In genomic region chr12:108729612-108730336, GRCh38 we compare ENCODE assay signal across 1 cellular context.
TF ChIP-seq lines count a peak whose summit lies in the region.

No MANE protein-coding gene starts in this region.

TF ChIP-seq in K562, 482 proteins besides CTCF, POLR2A, EP300 and RAD21 (continued from another document and continues in another):
- TF ChIP-seq REST (CRISPR knock-in tag; IDR thresholded peaks at IDR 0.05; ENCODE audit: low read depth) (no peak), NFYB (IDR thresholded peaks at IDR 0.05; ENCODE audit: extremely low read depth, insufficient read length) (no peak), ZNF76 (CRISPR knock-in tag; IDR thresholded peaks at IDR 0.05; ENCODE audit: borderline replicate concordance) (no peak), ATF6 (CRISPR knock-in tag; IDR thresholded peaks at IDR 0.05) (peak; percentile 88; the same call in 1 of the 2 replicates), KDM4B (IDR thresholded peaks at IDR 0.05; ENCODE audit: borderline replicate concordance in 2 of 2, low read depth in 1 of 2) (no peak), TEAD4 (IDR thresholded peaks at IDR 0.05; ENCODE audit: low read length) (peak; percentile 59; the same call in 1 of the 2 replicates), TEAD4 (CRISPR knock-in tag; IDR thresholded peaks at IDR 0.05; ENCODE audit: borderline replicate concordance) (no peak), MAFG (tag; conservative IDR thresholded peaks at IDR 0.05) (peak; percentile 42), ZFP36 (IDR thresholded peaks at IDR 0.05; ENCODE audit: low read depth, low read length, partially characterized antibody) (no peak), SMARCB1 (IDR thresholded peaks at IDR 0.05; ENCODE audit: insufficient read length, low read depth) (no peak), SNIP1 (IDR thresholded peaks at IDR 0.05; ENCODE audit: low read depth) (no peak), SUPT5H (IDR thresholded peaks at IDR 0.05) (no peak), NCOA1 (IDR thresholded peaks at IDR 0.05; ENCODE audit: low read depth) (no peak), ZNF507 (tag; conservative IDR thresholded peaks at IDR 0.05) (no peak), RNF219 (CRISPR knock-in tag; IDR thresholded peaks at IDR 0.05) (no peak), ZBTB8A (IDR thresholded peaks at IDR 0.05; ENCODE audit: partially characterized antibody) (no peak), GABPA (tag; conservative IDR thresholded peaks at IDR 0.05; ENCODE audit: low read depth) (0 out of 2 replicates have a peak, but pooled peaks have one; percentile 38), ZNF354B (CRISPR knock-in tag; IDR thresholded peaks at IDR 0.05) (no peak), HDAC8 (tag; IDR thresholded peaks at IDR 0.05) (no peak), ARID1B (IDR thresholded peaks at IDR 0.05) (peak; percentile 55), FOXM1 (IDR thresholded peaks at IDR 0.05; ENCODE audit: low read depth) (no peak), FOXM1 (CRISPR knock-in tag; IDR thresholded peaks at IDR 0.05; ENCODE audit: low read depth) (no peak), TOE1 (IDR thresholded peaks at IDR 0.05; ENCODE audit: borderline replicate concordance) (no peak; the same call in 1 of the 2 replicates), TOE1 (CRISPR knock-in tag; IDR thresholded peaks at IDR 0.05; ENCODE audit: borderline replicate concordance, low read depth) (no peak), ZNF655 (CRISPR knock-in tag; IDR thresholded peaks at IDR 0.05) (no peak), MXD1 (CRISPR knock-in tag; IDR thresholded peaks at IDR 0.05; ENCODE audit: borderline replicate concordance, poor library complexity, severe bottlenecking) (no peak), ZNF584 (CRISPR knock-in tag; IDR thresholded peaks at IDR 0.05; ENCODE audit: low read depth) (no peak), ZNF740 (CRISPR knock-in tag; IDR thresholded peaks at IDR 0.05) (0 out of 2 replicates have a peak, but pooled peaks have one; percentile 43), ZNF740 (tag; IDR thresholded peaks at IDR 0.05) (no peak), ZNF395 (CRISPR knock-in tag; IDR thresholded peaks at IDR 0.05) (0 out of 2 replicates have a peak, but pooled peaks have one; percentile 55), PML (IDR thresholded peaks at IDR 0.05; ENCODE audit: low read length) (0 out of 2 replicates have a peak, but pooled peaks have one; percentile 43), MNT (conservative IDR thresholded peaks at IDR 0.05) (peak in 1 of 2 experiments; percentile 51; a peak in 1 of 4 replicates), ILF3 (IDR thresholded peaks at IDR 0.05; ENCODE audit: borderline replicate concordance) (no peak), PKNOX1 (IDR thresholded peaks at IDR 0.05) (peak; percentile 59), NR1H2 (CRISPR knock-in tag; IDR thresholded peaks at IDR 0.05) (0 out of 2 replicates have a peak, but pooled peaks have one; percentile 72), ZFX (CRISPR knock-in tag; IDR thresholded peaks at IDR 0.05) (peak; percentile 42), SIN3A (IDR thresholded peaks at IDR 0.05; ENCODE audit: borderline replicate concordance in 2 of 2, control insufficient read depth in 1 of 2, low read depth in 2 of 2, low read length in 2 of 2) (no peak; a peak in 1 of 4 replicates), ZNF316 (IDR thresholded peaks at IDR 0.05) (0 out of 2 replicates have a peak, but pooled peaks have one; percentile 16), E2F8 (IDR thresholded peaks at IDR 0.05; ENCODE audit: low read depth, partially characterized antibody) (no peak), ZEB2 (IDR thresholded peaks at IDR 0.05) (no peak), TSC22D4 (tag; IDR thresholded peaks at IDR 0.05) (no peak), HINFP (tag; conservative IDR thresholded peaks at IDR 0.05; ENCODE audit: low read depth) (no peak), MTA1 (IDR thresholded peaks at IDR 0.05; ENCODE audit: borderline replicate concordance) (no peak), BHLHE40 (IDR thresholded peaks at IDR 0.05; ENCODE audit: low read length) (0 out of 2 replicates have a peak, but pooled peaks have one; percentile 15)
